Comparison of ENCODE assay signal across 18 cellular contexts in genomic region chr2:239305222-239305575, GRCh38.
A peak's percentile ranks its signal among the peaks of the same experiment; 100 is the strongest.
DNase-seq lines count a peak whose midpoint lies in the region; ATAC-seq and TF ChIP-seq lines count a peak whose summit lies in the region.
"Had no signal": no experiment of that assay in that cellular context is flagged by ENCODE, and none has a peak within 500 bp of the region (broad histone marks: within the 10 kb centered on the region; RNA-seq: fewer than 3 reads in every experiment).

No MANE protein-coding gene starts in this region.

- peaks cover 83 to 97% (median 88%) of the 10 kb centered on the region in 3 donors for H3K4me1 ChIP-seq in skeletal muscle tissue (ENCODE audit: control insufficient read depth in 3 of 3, insufficient read depth in 3 of 3, low read length in 3 of 3)

- no peak for TF ChIP-seq CTCF in chondrocyte (IDR thresholded peaks at IDR 0.05)

- no peaks in the 10 kb centered on the region for H3K27me3 Mint-ChIP-seq in chondrocyte (ENCODE audit: low read depth)
- H3K27me3 Mint-ChIP-seq: naive thymus-derived CD8-positive, alpha-beta T cell had no signal

- H3K9me3 ChIP-seq in skeletal muscle tissue (ENCODE audit: control insufficient read depth in 3 of 3, low read length in 3 of 3): no peaks in the 10 kb centered on the region

- peak overlapping the region in 2 of 3 donors; percentile 70 to 91 for H3K4me3 ChIP-seq in skeletal muscle tissue (ENCODE audit: low read length in 3 of 3)
- H3K4me3 ChIP-seq: lung had no signal

- peaks cover 0 to 18% (median 3%) of the 10 kb centered on the region in 3 donors for H3K36me3 ChIP-seq in skeletal muscle tissue (ENCODE audit: control insufficient read depth in 3 of 3, insufficient read depth in 3 of 3, low read length in 3 of 3)

- peak overlapping the region; percentile 78 to 97 (median 94) for H3K9ac ChIP-seq in skeletal muscle tissue (ENCODE audit: low read depth in 1 of 3, low read length in 3 of 3)

- H3K36me3 Mint-ChIP-seq in chondrocyte (ENCODE audit: low read depth): no peaks in the 10 kb centered on the region
- H3K36me3 Mint-ChIP-seq: naive thymus-derived CD8-positive, alpha-beta T cell had no signal

- no peaks in the 10 kb centered on the region for H3K9me3 Mint-ChIP-seq in chondrocyte (ENCODE audit: low read depth)
- H3K9me3 Mint-ChIP-seq: naive thymus-derived CD8-positive, alpha-beta T cell had no signal

- ATAC-seq in left lobe of liver: no peak
- no peak for ATAC-seq in GM21360 (IDR thresholded peaks at IDR 0.05; ENCODE audit: unreplicated experiment)
- ATAC-seq: naive thymus-derived CD8-positive, alpha-beta T cell had no signal

- H3K27ac Mint-ChIP-seq in chondrocyte (ENCODE audit: unreplicated experiment): no peak overlapping the region

- H3K27me3 ChIP-seq in skeletal muscle tissue (ENCODE audit: control insufficient read depth in 3 of 3, insufficient read depth in 3 of 3, low read length in 3 of 3): no peaks in the 10 kb centered on the region

- peak overlapping the region; percentile 98 for H3K27ac ChIP-seq in skeletal muscle tissue (ENCODE audit: low read depth, low read length)

- DNase-seq in ELF-1 (ENCODE audit: low read depth, low spot score) (peak; percentile 62), chondrocyte (ENCODE audit: low spot score) (peak; percentile 62), left lobe of liver (ENCODE audit: low spot score) (peak; percentile 37), NCI-H345 (lab: John Stamatoyannopoulos, UW) (no peak), NCI-H1092 treated with DMSO at 0.1 percent for 48 hours (lab: John Stamatoyannopoulos, UW) (no peak)
- DNase-seq in stimulated activated CD4-positive, alpha-beta T cell treated with anti-CD3 and anti-CD28 coated beads, Interleukin-4, amount 100 ng/mL, for 4 hours: no peak
- DNase-seq: activated CD4-positive, CD25-positive, alpha-beta regulatory T cell; activated gamma-delta T cell; AML-193; amniotic stem cell; DMS 273 treated with DMSO at 0.1 percent for 48 hours; naive thymus-derived CD8-positive, alpha-beta T cell; NCI-H1694 treated with DMSO at 0.1 percent for 48 hours; NCI-H446 treated with DMSO at 0.1 percent for 48 hours; SIG-M5 had no signal

- H3K4me1 Mint-ChIP-seq in chondrocyte (ENCODE audit: low read depth): peaks cover 20% of the 10 kb centered on the region

- no peak overlapping the region for H3K4me3 Mint-ChIP-seq in chondrocyte (ENCODE audit: unreplicated experiment)

Comparison
In these comparisons a context has a peak if more than half of its experiments do, and no peak if none do; other contexts are left out.
1. DNase-seq: peak in ELF-1 (single experiment), chondrocyte (single experiment) and left lobe of liver (single experiment); none in NCI-H345 (single experiment), stimulated activated CD4-positive, alpha-beta T cell treated with anti-CD3 and anti-CD28 coated beads, Interleukin-4, amount 100 ng/mL, for 4 hours (0 of 2) and NCI-H1092 treated with DMSO at 0.1 percent for 48 hours (single experiment).